Comparison of ENCODE assay signal across 15 cellular contexts in genomic region chr15:61404567-61404966, GRCh38.
"Had no signal": no experiment of that assay in that cellular context is flagged by ENCODE, and none has a peak within 500 bp of the region (broad histone marks: within the 10 kb centered on the region; RNA-seq: fewer than 3 reads in every experiment).

No MANE protein-coding gene starts in this region.

- H3K27ac Mint-ChIP-seq: activated CD4-positive, alpha-beta T cell treated with anti-CD3 and anti-CD28 coated beads, Interleukin-2, amount 10 ng/mL, durations not matched to agents 7 days and 5 days; activated naive CD8-positive, alpha-beta T cell treated with anti-CD3 and anti-CD28 coated beads, Interleukin-2, amount 50 U/mL, for 24 hours; endodermal cell; naive thymus-derived CD4-positive, alpha-beta T cell; stimulated activated naive B cell treated with anti-CD40 and anti-IgM and Interleukin-4, amounts not matched to agents 10 μg/mL and 1 μg/mL and 100 μg/mL, for 72 hours had no signal

- ATAC-seq: activated naive CD8-positive, alpha-beta T cell treated with anti-CD3 and anti-CD28 coated beads, Interleukin-2, amount 50 U/mL, for 24 hours; mucosa of descending colon; naive thymus-derived CD4-positive, alpha-beta T cell; pancreas; stimulated activated naive B cell treated with anti-CD40 and anti-IgM and Interleukin-4, amounts not matched to agents 10 μg/mL and 1 μg/mL and 100 μg/mL, for 72 hours had no signal

- H3K4me1 ChIP-seq: ascending aorta, pancreas, thyroid gland had no signal

- H3K27me3 ChIP-seq: ascending aorta, pancreas, thyroid gland had no signal

- DNase-seq: activated CD4-positive, alpha-beta T cell treated with anti-CD3 and anti-CD28 coated beads, Interleukin-2, amount 10 ng/mL, durations not matched to agents 7 days and 5 days; activated CD4-positive, CD25-positive, alpha-beta regulatory T cell; activated naive CD4-positive, alpha-beta T cell treated with Interleukin-2 at 50 U/mL for 16 hours; activated naive CD8-positive, alpha-beta T cell treated with anti-CD3 and anti-CD28 coated beads, Interleukin-2, amount 50 U/mL, for 24 hours; activated T-cell treated with anti-CD3 and anti-CD28 coated beads for 4 hours; dorsolateral prefrontal cortex; endodermal cell; erythroblast; mucosa of descending colon; naive thymus-derived CD4-positive, alpha-beta T cell; pancreas; stimulated activated naive B cell treated with anti-CD40 and anti-IgM and Interleukin-4, amounts not matched to agents 10 μg/mL and 1 μg/mL and 100 μg/mL, for 72 hours had no signal

- H3K4me3 Mint-ChIP-seq: activated CD4-positive, alpha-beta T cell treated with anti-CD3 and anti-CD28 coated beads, Interleukin-2, amount 10 ng/mL, durations not matched to agents 7 days and 5 days; activated naive CD8-positive, alpha-beta T cell treated with anti-CD3 and anti-CD28 coated beads, Interleukin-2, amount 50 U/mL, for 24 hours; endodermal cell; naive thymus-derived CD4-positive, alpha-beta T cell; stimulated activated naive B cell treated with anti-CD40 and anti-IgM and Interleukin-4, amounts not matched to agents 10 μg/mL and 1 μg/mL and 100 μg/mL, for 72 hours had no signal

- H3K36me3 Mint-ChIP-seq: naive thymus-derived CD4-positive, alpha-beta T cell; stimulated activated naive B cell treated with anti-CD40 and anti-IgM and Interleukin-4, amounts not matched to agents 10 μg/mL and 1 μg/mL and 100 μg/mL, for 72 hours had no signal

- H3K4me1 Mint-ChIP-seq: activated CD4-positive, alpha-beta T cell treated with anti-CD3 and anti-CD28 coated beads, Interleukin-2, amount 10 ng/mL, durations not matched to agents 7 days and 5 days; activated naive CD8-positive, alpha-beta T cell treated with anti-CD3 and anti-CD28 coated beads, Interleukin-2, amount 50 U/mL, for 24 hours; stimulated activated naive B cell treated with anti-CD40 and anti-IgM and Interleukin-4, amounts not matched to agents 10 μg/mL and 1 μg/mL and 100 μg/mL, for 72 hours had no signal

- H3K27ac ChIP-seq: ascending aorta, cardiac muscle cell, dorsolateral prefrontal cortex, pancreas, thyroid gland had no signal

- H3K9me3 Mint-ChIP-seq: activated CD4-positive, alpha-beta T cell treated with anti-CD3 and anti-CD28 coated beads, Interleukin-2, amount 10 ng/mL, durations not matched to agents 7 days and 5 days; activated naive CD8-positive, alpha-beta T cell treated with anti-CD3 and anti-CD28 coated beads, Interleukin-2, amount 50 U/mL, for 24 hours; endodermal cell; stimulated activated naive B cell treated with anti-CD40 and anti-IgM and Interleukin-4, amounts not matched to agents 10 μg/mL and 1 μg/mL and 100 μg/mL, for 72 hours had no signal
